In the genomic region with DNA sequence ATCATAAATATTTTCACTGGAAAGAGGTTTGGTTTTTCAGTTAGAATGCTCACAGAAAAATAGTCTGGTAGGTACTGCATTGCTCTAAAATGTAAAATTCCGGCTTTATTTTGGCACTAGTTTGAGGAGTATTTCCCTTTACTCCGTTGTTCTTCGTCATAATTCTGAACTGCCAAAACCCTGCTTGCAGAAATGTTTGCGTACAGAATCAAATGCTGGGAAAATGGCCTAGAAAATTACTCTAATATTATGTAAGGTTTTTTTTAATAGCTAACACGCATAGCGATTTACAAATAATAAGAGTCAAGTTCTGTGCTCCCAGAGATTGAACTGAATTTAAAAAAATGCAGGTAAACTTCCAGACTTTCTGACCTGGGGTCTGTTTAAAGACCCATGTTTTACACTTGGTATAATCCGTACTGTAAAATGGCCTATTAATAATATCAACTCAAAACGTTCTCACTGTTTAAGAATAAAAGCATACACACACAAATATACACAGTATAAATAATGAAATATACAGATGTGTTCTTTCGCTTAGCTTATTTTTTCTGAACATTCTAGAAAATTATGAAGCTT, we compare ENCODE assay signal across 8 cellular contexts. TPM values are rescaled to one million over a fixed set of nuclear protein-coding genes. Genes with fewer than 3 reads are reported as not detected.
DNase-seq lines count a peak whose midpoint lies in the region; FAIRE-seq and TF ChIP-seq lines count a peak whose summit lies in the region.

No MANE protein-coding gene starts in this region.

- no peaks in the 10 kb centered on the region for H3K27me3 ChIP-seq in Caco-2 (replicated peaks; ENCODE audit: control insufficient read depth, insufficient read depth, low read length)
- peaks cover 12% of the 10 kb centered on the region for H3K27me3 ChIP-seq in OCI-LY3 (ENCODE audit: low read depth, low read length)
- no peaks in the 10 kb centered on the region for H3K27me3 ChIP-seq in endocrine pancreas (ENCODE audit: control insufficient read depth, insufficient read depth, low read length)
- no peaks in the 10 kb centered on the region for H3K27me3 ChIP-seq in ovary

- no peaks in the 10 kb centered on the region for H3K9me3 Mint-ChIP-seq in Caco-2 (ENCODE audit: unreplicated experiment)

- H3K4me1 Mint-ChIP-seq in Caco-2 (ENCODE audit: low read depth, unreplicated experiment) = no peaks in the 10 kb centered on the region

- H2AFZ ChIP-seq in OCI-LY3 (ENCODE audit: low read depth, low read length) = peak overlapping the region; percentile 73; the same call in 1 of the 2 replicates

- H3K36me3 Mint-ChIP-seq in Caco-2 (ENCODE audit: insufficient read depth, unreplicated experiment) = peaks cover 6% of the 10 kb centered on the region

- H3K27me3 Mint-ChIP-seq in Caco-2 (ENCODE audit: insufficient read depth, unreplicated experiment) = peaks cover 2% of the 10 kb centered on the region

- TF ChIP-seq CTCF in Caco-2 (IDR thresholded peaks at IDR 0.05; ENCODE audit: insufficient read depth in 1 of 2, low read depth in 1 of 2, low read length in 1 of 2, severe bottlenecking in 1 of 2, unreplicated experiment in 1 of 2) (no peak), OCI-LY3 (IDR thresholded peaks at IDR 0.05; ENCODE audit: low read depth, low read length) (no peak), ovary (IDR thresholded peaks at IDR 0.05) (no peak)

- CTCF ChIA-PET in Caco-2 (lab: Charles Lee) = no interaction called here

- no peak for FAIRE-seq in GM12891 (lab: Jason Lieb, UNC)

- WGBS in ovary, 3 donors = 17 to 47% (median 27%) methylated on average over 9 of the region's 9 CpGs

- no peak for TF ChIP-seq POLR2A in ovary (IDR thresholded peaks at IDR 0.05)
- TF ChIP-seq POLR2A in GM12891 (IDR thresholded peaks at IDR 0.05; ENCODE audit: low read depth, low read length) = no peak

- POLR2A ChIA-PET in Caco-2 (lab: Charles Lee) = interaction anchor here (0.7 kb wide), 1 partner anchor 47 kb away, joined by 3 read pairs; no protein-coding TSS in a partner anchor

- H4K20me1 ChIP-seq in OCI-LY3 (ENCODE audit: insufficient read depth, low read length) = no peaks in the 10 kb centered on the region

- DNase-seq in Caco-2 (no peak), ovary (no peak), NCI-H345 (lab: John Stamatoyannopoulos, UW) (no peak), GM12891 (ENCODE audit: insufficient read length, low spot score) (no peak), NCI-H2196 treated with DMSO at 0.1 percent for 48 hours (lab: John Stamatoyannopoulos, UW; ENCODE audit: unreplicated experiment) (no peak)
- DNase-seq in activated CD4-positive, alpha-beta T cell treated with anti-CD3 and anti-CD28 coated beads, Interleukin-2, amount 50 U/mL, for 48 hours = no peak

- H3K4me1 ChIP-seq in Caco-2 (no peaks in the 10 kb centered on the region), OCI-LY3 (ENCODE audit: low read length) (peaks cover 4% of the 10 kb centered on the region; the same call in 1 of the 2 replicates), endocrine pancreas (ENCODE audit: control insufficient read depth, insufficient read depth, low read length) (peaks cover 5% of the 10 kb centered on the region), ovary (ENCODE audit: insufficient read depth) (no peaks in the 10 kb centered on the region)

- no peak for TF ChIP-seq EP300 in ovary (IDR thresholded peaks at IDR 0.05)

- intact Hi-C loops in Caco-2 (cut with micrococcal nuclease; ENCODE audit: unreplicated experiment) = no loop called here
- intact Hi-C loops in ovary (cut with DNase I) = no loop called here

- H3K27ac ChIP-seq in OCI-LY3 (ENCODE audit: low read length) = no peak overlapping the region
- peak overlapping the region in 1 of 2 donors; percentile 80 for H3K27ac ChIP-seq in ovary

- no peaks in the 10 kb centered on the region for H3K36me3 ChIP-seq in Caco-2 (ENCODE audit: control insufficient read depth, insufficient read depth, low read length)
- H3K36me3 ChIP-seq in OCI-LY3 (replicated peaks; ENCODE audit: low read depth, low read length) = no peaks in the 10 kb centered on the region
- no peaks in the 10 kb centered on the region for H3K36me3 ChIP-seq in endocrine pancreas (ENCODE audit: control insufficient read depth, insufficient read depth, low read length)
- H3K36me3 ChIP-seq in ovary = no peaks in the 10 kb centered on the region

- peak overlapping the region; percentile 85 for H3K4me3 Mint-ChIP-seq in Caco-2 (ENCODE audit: unreplicated experiment)

- no peaks in the 10 kb centered on the region for H3K9me3 ChIP-seq in Caco-2
- no peaks in the 10 kb centered on the region for H3K9me3 ChIP-seq in OCI-LY3 (ENCODE audit: insufficient read depth, low read length)
- no peaks in the 10 kb centered on the region for H3K9me3 ChIP-seq in endocrine pancreas (ENCODE audit: control insufficient read depth, low read length)
- no peaks in the 10 kb centered on the region for H3K9me3 ChIP-seq in ovary

- BruUV-seq in Caco-2 (replicated peaks; lab: Mats Ljungman, UMichigan) = TSS peak; percentile 53

- peak overlapping the region; percentile 67 for H3K4me3 ChIP-seq in Caco-2 (ENCODE audit: low read depth, low read length)
- H3K4me3 ChIP-seq in OCI-LY3 (ENCODE audit: low read length) = peak overlapping the region; percentile 84
- peak overlapping the region; percentile 97 for H3K4me3 ChIP-seq in endocrine pancreas (ENCODE audit: control insufficient read depth, insufficient read depth, low read length)
- H3K4me3 ChIP-seq in ovary = peak overlapping the region; percentile 66

- no peaks in the 10 kb centered on the region for H3K79me2 ChIP-seq in OCI-LY3 (ENCODE audit: low read length)

- H3K9ac ChIP-seq in OCI-LY3 (ENCODE audit: low read length) (peak overlapping the region; percentile 69), endocrine pancreas (ENCODE audit: control insufficient read depth, insufficient read depth, low read length) (peak overlapping the region; percentile 60)

- peak overlapping the region; percentile 86 for H3K4me2 ChIP-seq in OCI-LY3 (ENCODE audit: low read length)

- H3K27ac Mint-ChIP-seq in Caco-2 (ENCODE audit: unreplicated experiment) = peak overlapping the region; percentile 53

TF ChIP-seq in GM12891, 5 proteins besides CTCF, POLR2A, EP300 and RAD21:
- TF ChIP-seq TAF1 (IDR thresholded peaks at IDR 0.05; ENCODE audit: low read depth, low read length) = no peak
- no peak for TF ChIP-seq SPI1 (IDR thresholded peaks at IDR 0.05; ENCODE audit: low read depth, low read length)

RNA-seq across cellular contexts. Expression of a gene that starts 23.6 kb away (rescaled TPM):
- total RNA-seq in Caco-2 (2022) (105 and 106 TPM in 2 replicates), ovary (1 to 10 TPM in 6 of 7 donors, under 1 TPM in 1; 0.50 to 6.0 (median 2.6) TPM)
- polyA plus RNA-seq in ovary = 1 to 10 TPM; 1.2 to 2.6 TPM
- polyA plus RNA-seq in GM12891 (2012; ENCODE audit: low read depth, missing spikeins) = 5.2 TPM

Comparison
In these comparisons a context has a peak if more than half of its experiments do, and no peak if none do; other contexts are left out.
1. RNA of a gene that starts 23.6 kb away (total RNA-seq): 105 to 106 TPM in Caco-2; 0.50 to 6.0 TPM in ovary; every median in the first group is over 10 times any median in the second.
2. Peak in every context shown above with its lines, with median percentiles within 50 percentile points of each other: H3K4me3 ChIP-seq.